In genomic region chr10:71613303-71613777, GRCh38 we compare ENCODE assay signal across 1 cellular context.
TF ChIP-seq lines count a peak whose summit lies in the region.

No MANE protein-coding gene starts in this region.

TF ChIP-seq in K562, 482 proteins besides CTCF, POLR2A, EP300 and RAD21 (continued from another document and continues in another):
- 0 out of 6 replicates have a peak, but pooled peaks of 1 of the 3 experiments have one; percentile 29 for TF ChIP-seq ZBTB11 (CRISPR knock-in tag; IDR thresholded peaks at IDR 0.05)
- TF ChIP-seq MTF1 (CRISPR knock-in tag; IDR thresholded peaks at IDR 0.05; ENCODE audit: borderline replicate concordance), result no peak
- 0 out of 4 replicates have a peak, but pooled peaks of 1 of the 2 experiments have one; percentile 17 for TF ChIP-seq TBL1XR1 (IDR thresholded peaks at IDR 0.05; ENCODE audit: low read length in 2 of 2)
- TF ChIP-seq DPF2 (IDR thresholded peaks at IDR 0.05), result peak; percentile 46; the same call in 1 of the 2 replicates
- TF ChIP-seq YY1 (IDR thresholded peaks at IDR 0.05; ENCODE audit: borderline replicate concordance in 1 of 3, control insufficient read depth in 1 of 3, extremely low read depth in 1 of 3, insufficient read depth in 3 of 3, insufficient read length in 1 of 3, insufficient replicate concordance in 2 of 3, low read depth in 1 of 3, low read length in 2 of 3), result peak in 1 of 3 experiments; percentile 29
- TF ChIP-seq ZNF77 (CRISPR knock-in tag; IDR thresholded peaks at IDR 0.05), result no peak
- no peak for TF ChIP-seq SPI1 (IDR thresholded peaks at IDR 0.05; ENCODE audit: borderline replicate concordance, low read depth, low read length)
- TF ChIP-seq ZNF592 (IDR thresholded peaks at IDR 0.05), result peak; percentile 81
- no peak for TF ChIP-seq PRMT5 (CRISPR knock-in tag; IDR thresholded peaks at IDR 0.05)
- TF ChIP-seq PRDM10 (IDR thresholded peaks at IDR 0.05; ENCODE audit: partially characterized antibody), result peak; percentile 7
- no peak for TF ChIP-seq SIN3A (IDR thresholded peaks at IDR 0.05; ENCODE audit: borderline replicate concordance in 2 of 2, control insufficient read depth in 1 of 2, low read depth in 2 of 2, low read length in 2 of 2)
- TF ChIP-seq E2F4 (CRISPR knock-in tag; IDR thresholded peaks at IDR 0.05; ENCODE audit: low read depth), result no peak
- no peak for TF ChIP-seq NFIX (CRISPR knock-in tag; IDR thresholded peaks at IDR 0.05; ENCODE audit: low read depth)
- TF ChIP-seq POU5F1 (IDR thresholded peaks at IDR 0.05; ENCODE audit: borderline replicate concordance, low read depth, low read length, partially characterized antibody), result no peak
- peak; percentile 14; the same call in 1 of the 2 replicates for TF ChIP-seq BHLHE40 (IDR thresholded peaks at IDR 0.05; ENCODE audit: low read length)
- peak; percentile 91 for TF ChIP-seq NFE2 (IDR thresholded peaks at IDR 0.05; ENCODE audit: low read depth)
- TF ChIP-seq RBBP5 (IDR thresholded peaks at IDR 0.05; ENCODE audit: borderline replicate concordance, insufficient read depth, low read length, poor library complexity, severe bottlenecking), result peak; percentile 9
- TF ChIP-seq HMBOX1 (IDR thresholded peaks at IDR 0.05), result peak; percentile 97
- peak; percentile 68; the same call in 1 of the 2 replicates for TF ChIP-seq MAFK (IDR thresholded peaks at IDR 0.05; ENCODE audit: low read length)
- peak; percentile 18; the same call in 1 of the 2 replicates for TF ChIP-seq PHF8 (IDR thresholded peaks at IDR 0.05; ENCODE audit: borderline replicate concordance, low read length)
- TF ChIP-seq KAT2B (IDR thresholded peaks at IDR 0.05; ENCODE audit: low read depth, low read length), result no peak
- peak; percentile 7 for TF ChIP-seq NEUROD1 (IDR thresholded peaks at IDR 0.05; ENCODE audit: borderline replicate concordance, low read depth, low read length, partially characterized antibody)
- TF ChIP-seq SMAD4 (CRISPR knock-in tag; conservative IDR thresholded peaks at IDR 0.05), result 0 out of 2 replicates have a peak, but pooled peaks have one; percentile 36
- TF ChIP-seq SAP30 (IDR thresholded peaks at IDR 0.05; ENCODE audit: borderline replicate concordance, insufficient read depth, low read depth, low read length, poor library complexity, severe bottlenecking), result no peak
- TF ChIP-seq SMARCA5 (IDR thresholded peaks at IDR 0.05), result no peak
- TF ChIP-seq NUFIP1 (IDR thresholded peaks at IDR 0.05; ENCODE audit: partially characterized antibody), result no peak
- TF ChIP-seq MTA2 (IDR thresholded peaks at IDR 0.05; ENCODE audit: low read depth), result no peak
- peak; percentile 88 for TF ChIP-seq C11orf30 (IDR thresholded peaks at IDR 0.05; ENCODE audit: low read depth)
- TF ChIP-seq HDGF (IDR thresholded peaks at IDR 0.05), result no peak
- TF ChIP-seq ZNF253 (CRISPR knock-in tag; conservative IDR thresholded peaks at IDR 0.05), result no peak
- TF ChIP-seq ZNF316 (IDR thresholded peaks at IDR 0.05), result peak; percentile 79
- no peak for TF ChIP-seq HEY1 (CRISPR knock-in tag; IDR thresholded peaks at IDR 0.05; ENCODE audit: borderline replicate concordance)
- peak; percentile 72 for TF ChIP-seq FOSL1 (tag; conservative IDR thresholded peaks at IDR 0.05)
- TF ChIP-seq ZBTB40 (IDR thresholded peaks at IDR 0.05), result peak; percentile 58; the same call in 1 of the 2 replicates
- no peak for TF ChIP-seq ZBTB40 (CRISPR knock-in tag; IDR thresholded peaks at IDR 0.05)
- TF ChIP-seq NFE2L1 (tag; IDR thresholded peaks at IDR 0.05; ENCODE audit: borderline replicate concordance, low read depth), result no peak
- TF ChIP-seq GABPA (tag; conservative IDR thresholded peaks at IDR 0.05; ENCODE audit: low read depth), result peak; percentile 72
